1 cellular context compared by ENCODE assay signal in the genomic region with DNA sequence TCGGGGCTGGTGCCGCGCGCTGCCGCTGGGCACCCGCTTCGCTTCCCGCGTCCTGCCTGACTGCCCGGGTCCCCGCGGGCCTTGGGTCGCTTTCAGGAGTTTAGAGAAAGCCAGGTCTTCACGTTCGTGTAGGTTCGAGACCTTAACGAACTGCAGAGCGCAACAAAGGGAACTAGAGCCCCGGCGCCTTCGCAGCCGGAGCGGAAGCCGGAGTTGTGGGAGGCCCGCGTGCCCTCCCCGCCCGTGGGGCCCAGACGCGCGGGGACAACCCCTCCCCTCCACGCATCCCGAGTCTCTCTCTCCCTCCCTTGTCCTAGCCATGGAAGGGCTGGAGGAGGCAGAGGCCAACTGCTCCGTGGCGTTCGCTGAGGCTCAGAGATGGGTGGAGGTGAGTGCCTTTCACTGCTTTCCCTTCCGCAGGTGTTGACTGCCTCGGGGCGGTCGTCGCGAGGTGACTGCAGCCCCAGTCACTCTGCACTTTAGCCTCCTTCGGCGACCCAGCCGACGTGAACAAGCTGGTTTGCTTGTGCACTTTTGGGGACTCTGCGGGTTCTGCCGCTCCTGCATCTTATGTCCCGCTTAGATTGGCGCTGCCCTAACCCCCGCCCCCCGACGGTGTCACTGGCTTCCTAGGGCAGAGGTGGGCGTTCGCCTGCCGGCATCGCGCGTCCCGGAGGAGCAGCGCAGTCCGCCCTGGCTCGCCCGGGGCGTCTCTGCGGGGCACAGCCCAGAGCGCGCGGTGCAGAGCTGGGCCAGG.
TF ChIP-seq lines count a peak whose summit lies in the region.

No MANE protein-coding gene starts in this region.

TF ChIP-seq in HepG2, 621 proteins besides CTCF, POLR2A, EP300 and RAD21 (continued from another document and continues in another):
- TF ChIP-seq, protein P1, sequence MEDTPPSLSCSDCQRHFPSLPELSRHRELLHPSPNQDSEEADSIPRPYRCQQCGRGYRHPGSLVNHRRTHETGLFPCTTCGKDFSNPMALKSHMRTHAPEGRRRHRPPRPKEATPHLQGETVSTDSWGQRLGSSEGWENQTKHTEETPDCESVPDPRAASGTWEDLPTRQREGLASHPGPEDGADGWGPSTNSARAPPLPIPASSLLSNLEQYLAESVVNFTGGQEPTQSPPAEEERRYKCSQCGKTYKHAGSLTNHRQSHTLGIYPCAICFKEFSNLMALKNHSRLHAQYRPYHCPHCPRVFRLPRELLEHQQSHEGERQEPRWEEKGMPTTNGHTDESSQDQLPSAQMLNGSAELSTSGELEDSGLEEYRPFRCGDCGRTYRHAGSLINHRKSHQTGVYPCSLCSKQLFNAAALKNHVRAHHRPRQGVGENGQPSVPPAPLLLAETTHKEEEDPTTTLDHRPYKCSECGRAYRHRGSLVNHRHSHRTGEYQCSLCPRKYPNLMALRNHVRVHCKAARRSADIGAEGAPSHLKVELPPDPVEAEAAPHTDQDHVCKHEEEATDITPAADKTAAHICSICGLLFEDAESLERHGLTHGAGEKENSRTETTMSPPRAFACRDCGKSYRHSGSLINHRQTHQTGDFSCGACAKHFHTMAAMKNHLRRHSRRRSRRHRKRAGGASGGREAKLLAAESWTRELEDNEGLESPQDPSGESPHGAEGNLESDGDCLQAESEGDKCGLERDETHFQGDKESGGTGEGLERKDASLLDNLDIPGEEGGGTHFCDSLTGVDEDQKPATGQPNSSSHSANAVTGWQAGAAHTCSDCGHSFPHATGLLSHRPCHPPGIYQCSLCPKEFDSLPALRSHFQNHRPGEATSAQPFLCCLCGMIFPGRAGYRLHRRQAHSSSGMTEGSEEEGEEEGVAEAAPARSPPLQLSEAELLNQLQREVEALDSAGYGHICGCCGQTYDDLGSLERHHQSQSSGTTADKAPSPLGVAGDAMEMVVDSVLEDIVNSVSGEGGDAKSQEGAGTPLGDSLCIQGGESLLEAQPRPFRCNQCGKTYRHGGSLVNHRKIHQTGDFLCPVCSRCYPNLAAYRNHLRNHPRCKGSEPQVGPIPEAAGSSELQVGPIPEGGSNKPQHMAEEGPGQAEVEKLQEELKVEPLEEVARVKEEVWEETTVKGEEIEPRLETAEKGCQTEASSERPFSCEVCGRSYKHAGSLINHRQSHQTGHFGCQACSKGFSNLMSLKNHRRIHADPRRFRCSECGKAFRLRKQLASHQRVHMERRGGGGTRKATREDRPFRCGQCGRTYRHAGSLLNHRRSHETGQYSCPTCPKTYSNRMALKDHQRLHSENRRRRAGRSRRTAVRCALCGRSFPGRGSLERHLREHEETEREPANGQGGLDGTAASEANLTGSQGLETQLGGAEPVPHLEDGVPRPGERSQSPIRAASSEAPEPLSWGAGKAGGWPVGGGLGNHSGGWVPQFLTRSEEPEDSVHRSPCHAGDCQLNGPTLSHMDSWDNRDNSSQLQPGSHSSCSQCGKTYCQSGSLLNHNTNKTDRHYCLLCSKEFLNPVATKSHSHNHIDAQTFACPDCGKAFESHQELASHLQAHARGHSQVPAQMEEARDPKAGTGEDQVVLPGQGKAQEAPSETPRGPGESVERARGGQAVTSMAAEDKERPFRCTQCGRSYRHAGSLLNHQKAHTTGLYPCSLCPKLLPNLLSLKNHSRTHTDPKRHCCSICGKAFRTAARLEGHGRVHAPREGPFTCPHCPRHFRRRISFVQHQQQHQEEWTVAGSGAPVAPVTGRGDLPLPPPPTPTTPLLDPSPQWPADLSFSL (CRISPR knock-in tag; IDR thresholded peaks at IDR 0.05) = peak; percentile 51; the same call in 1 of the 2 replicates
- TF ChIP-seq, protein P2, sequence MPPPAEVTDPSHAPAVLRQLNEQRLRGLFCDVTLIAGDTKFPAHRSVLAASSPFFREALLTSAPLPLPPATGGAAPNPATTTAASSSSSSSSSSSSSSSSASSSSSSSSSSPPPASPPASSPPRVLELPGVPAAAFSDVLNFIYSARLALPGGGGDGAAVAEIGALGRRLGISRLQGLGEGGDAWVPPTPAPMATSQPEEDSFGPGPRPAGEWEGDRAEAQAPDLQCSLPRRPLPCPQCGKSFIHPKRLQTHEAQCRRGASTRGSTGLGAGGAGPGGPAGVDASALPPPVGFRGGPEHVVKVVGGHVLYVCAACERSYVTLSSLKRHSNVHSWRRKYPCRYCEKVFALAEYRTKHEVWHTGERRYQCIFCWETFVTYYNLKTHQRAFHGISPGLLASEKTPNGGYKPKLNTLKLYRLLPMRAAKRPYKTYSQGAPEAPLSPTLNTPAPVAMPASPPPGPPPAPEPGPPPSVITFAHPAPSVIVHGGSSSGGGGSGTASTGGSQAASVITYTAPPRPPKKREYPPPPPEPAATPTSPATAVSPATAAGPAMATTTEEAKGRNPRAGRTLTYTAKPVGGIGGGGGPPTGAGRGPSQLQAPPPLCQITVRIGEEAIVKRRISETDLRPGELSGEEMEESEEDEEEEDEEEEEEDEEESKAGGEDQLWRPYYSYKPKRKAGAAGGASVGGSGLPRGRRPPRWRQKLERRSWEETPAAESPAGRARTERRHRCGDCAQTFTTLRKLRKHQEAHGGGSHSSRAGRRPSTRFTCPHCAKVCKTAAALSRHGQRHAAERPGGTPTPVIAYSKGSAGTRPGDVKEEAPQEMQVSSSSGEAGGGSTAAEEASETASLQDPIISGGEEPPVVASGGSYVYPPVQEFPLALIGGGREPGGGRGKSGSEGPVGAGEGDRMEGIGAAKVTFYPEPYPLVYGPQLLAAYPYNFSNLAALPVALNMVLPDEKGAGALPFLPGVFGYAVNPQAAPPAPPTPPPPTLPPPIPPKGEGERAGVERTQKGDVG (CRISPR knock-in tag; IDR thresholded peaks at IDR 0.05; ENCODE audit: borderline replicate concordance) = peak; percentile 71; the same call in 1 of the 2 replicates
- 0 out of 2 replicates have a peak, but pooled peaks have one; percentile 52 for TF ChIP-seq ZNF674 (CRISPR knock-in tag; IDR thresholded peaks at IDR 0.05; ENCODE audit: low read depth)
- no peak for TF ChIP-seq MEIS1 (CRISPR knock-in tag; IDR thresholded peaks at IDR 0.05; ENCODE audit: borderline replicate concordance)
- TF ChIP-seq NFRKB (IDR thresholded peaks at IDR 0.05) = no peak
- TF ChIP-seq, protein P3, sequence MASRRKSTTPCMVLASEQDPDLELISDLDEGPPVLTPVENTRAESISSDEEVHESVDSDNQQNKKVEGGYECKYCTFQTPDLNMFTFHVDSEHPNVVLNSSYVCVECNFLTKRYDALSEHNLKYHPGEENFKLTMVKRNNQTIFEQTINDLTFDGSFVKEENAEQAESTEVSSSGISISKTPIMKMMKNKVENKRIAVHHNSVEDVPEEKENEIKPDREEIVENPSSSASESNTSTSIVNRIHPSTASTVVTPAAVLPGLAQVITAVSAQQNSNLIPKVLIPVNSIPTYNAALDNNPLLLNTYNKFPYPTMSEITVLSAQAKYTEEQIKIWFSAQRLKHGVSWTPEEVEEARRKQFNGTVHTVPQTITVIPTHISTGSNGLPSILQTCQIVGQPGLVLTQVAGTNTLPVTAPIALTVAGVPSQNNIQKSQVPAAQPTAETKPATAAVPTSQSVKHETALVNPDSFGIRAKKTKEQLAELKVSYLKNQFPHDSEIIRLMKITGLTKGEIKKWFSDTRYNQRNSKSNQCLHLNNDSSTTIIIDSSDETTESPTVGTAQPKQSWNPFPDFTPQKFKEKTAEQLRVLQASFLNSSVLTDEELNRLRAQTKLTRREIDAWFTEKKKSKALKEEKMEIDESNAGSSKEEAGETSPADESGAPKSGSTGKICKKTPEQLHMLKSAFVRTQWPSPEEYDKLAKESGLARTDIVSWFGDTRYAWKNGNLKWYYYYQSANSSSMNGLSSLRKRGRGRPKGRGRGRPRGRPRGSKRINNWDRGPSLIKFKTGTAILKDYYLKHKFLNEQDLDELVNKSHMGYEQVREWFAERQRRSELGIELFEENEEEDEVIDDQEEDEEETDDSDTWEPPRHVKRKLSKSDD (CRISPR knock-in tag; IDR thresholded peaks at IDR 0.05; ENCODE audit: low read depth) = no peak
- TF ChIP-seq, protein P4, sequence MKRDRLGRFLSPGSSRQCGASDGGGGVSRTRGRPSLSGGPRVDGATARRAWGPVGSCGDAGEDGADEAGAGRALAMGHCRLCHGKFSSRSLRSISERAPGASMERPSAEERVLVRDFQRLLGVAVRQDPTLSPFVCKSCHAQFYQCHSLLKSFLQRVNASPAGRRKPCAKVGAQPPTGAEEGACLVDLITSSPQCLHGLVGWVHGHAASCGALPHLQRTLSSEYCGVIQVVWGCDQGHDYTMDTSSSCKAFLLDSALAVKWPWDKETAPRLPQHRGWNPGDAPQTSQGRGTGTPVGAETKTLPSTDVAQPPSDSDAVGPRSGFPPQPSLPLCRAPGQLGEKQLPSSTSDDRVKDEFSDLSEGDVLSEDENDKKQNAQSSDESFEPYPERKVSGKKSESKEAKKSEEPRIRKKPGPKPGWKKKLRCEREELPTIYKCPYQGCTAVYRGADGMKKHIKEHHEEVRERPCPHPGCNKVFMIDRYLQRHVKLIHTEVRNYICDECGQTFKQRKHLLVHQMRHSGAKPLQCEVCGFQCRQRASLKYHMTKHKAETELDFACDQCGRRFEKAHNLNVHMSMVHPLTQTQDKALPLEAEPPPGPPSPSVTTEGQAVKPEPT (CRISPR knock-in tag; IDR thresholded peaks at IDR 0.05; ENCODE audit: low read depth) = no peak
- peak; percentile 44; the same call in 1 of the 2 replicates for TF ChIP-seq ZSCAN25 (CRISPR knock-in tag; IDR thresholded peaks at IDR 0.05)
- no peak for TF ChIP-seq ZNF207 (IDR thresholded peaks at IDR 0.05; ENCODE audit: borderline replicate concordance)
- TF ChIP-seq TBX2 (CRISPR knock-in tag; IDR thresholded peaks at IDR 0.05; ENCODE audit: borderline replicate concordance) = peak; percentile 75
- TF ChIP-seq ZNF781 (CRISPR knock-in tag; IDR thresholded peaks at IDR 0.05; ENCODE audit: borderline replicate concordance, not compliant biosample characterization) = peak; percentile 28
- peak; percentile 25; the same call in 1 of the 2 replicates for TF ChIP-seq BCL6 (CRISPR knock-in tag; IDR thresholded peaks at IDR 0.05)
- TF ChIP-seq ZNF317 (CRISPR knock-in tag; IDR thresholded peaks at IDR 0.05) = peak; percentile 33; the same call in 1 of the 2 replicates
- no peak for TF ChIP-seq ZBTB8A (CRISPR knock-in tag; IDR thresholded peaks at IDR 0.05; ENCODE audit: borderline replicate concordance, low read depth)
- TF ChIP-seq TOPORS (CRISPR knock-in tag; IDR thresholded peaks at IDR 0.05) = no peak
- no peak for TF ChIP-seq ZNF432 (CRISPR knock-in tag; IDR thresholded peaks at IDR 0.05; ENCODE audit: borderline replicate concordance)
- no peak; the same call in 1 of the 2 replicates for TF ChIP-seq ZNF768 (CRISPR knock-in tag; IDR thresholded peaks at IDR 0.05)
- no peak for TF ChIP-seq MED1 (CRISPR knock-in tag; IDR thresholded peaks at IDR 0.05)
- TF ChIP-seq ZNF274 (CRISPR knock-in tag; IDR thresholded peaks at IDR 0.05) = 0 out of 2 replicates have a peak, but pooled peaks have one; percentile 60
- TF ChIP-seq ZFP1 (CRISPR knock-in tag; IDR thresholded peaks at IDR 0.05) = no peak
- TF ChIP-seq FOXO1 (CRISPR knock-in tag; IDR thresholded peaks at IDR 0.05) = no peak; the same call in 1 of the 2 replicates
- TF ChIP-seq ZNF766 (CRISPR knock-in tag; IDR thresholded peaks at IDR 0.05; ENCODE audit: borderline replicate concordance) = no peak
- TF ChIP-seq, protein P5, sequence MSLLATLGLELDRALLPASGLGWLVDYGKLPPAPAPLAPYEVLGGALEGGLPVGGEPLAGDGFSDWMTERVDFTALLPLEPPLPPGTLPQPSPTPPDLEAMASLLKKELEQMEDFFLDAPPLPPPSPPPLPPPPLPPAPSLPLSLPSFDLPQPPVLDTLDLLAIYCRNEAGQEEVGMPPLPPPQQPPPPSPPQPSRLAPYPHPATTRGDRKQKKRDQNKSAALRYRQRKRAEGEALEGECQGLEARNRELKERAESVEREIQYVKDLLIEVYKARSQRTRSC (CRISPR knock-in tag; IDR thresholded peaks at IDR 0.05; ENCODE audit: low read depth) = no peak
- TF ChIP-seq, protein P6, sequence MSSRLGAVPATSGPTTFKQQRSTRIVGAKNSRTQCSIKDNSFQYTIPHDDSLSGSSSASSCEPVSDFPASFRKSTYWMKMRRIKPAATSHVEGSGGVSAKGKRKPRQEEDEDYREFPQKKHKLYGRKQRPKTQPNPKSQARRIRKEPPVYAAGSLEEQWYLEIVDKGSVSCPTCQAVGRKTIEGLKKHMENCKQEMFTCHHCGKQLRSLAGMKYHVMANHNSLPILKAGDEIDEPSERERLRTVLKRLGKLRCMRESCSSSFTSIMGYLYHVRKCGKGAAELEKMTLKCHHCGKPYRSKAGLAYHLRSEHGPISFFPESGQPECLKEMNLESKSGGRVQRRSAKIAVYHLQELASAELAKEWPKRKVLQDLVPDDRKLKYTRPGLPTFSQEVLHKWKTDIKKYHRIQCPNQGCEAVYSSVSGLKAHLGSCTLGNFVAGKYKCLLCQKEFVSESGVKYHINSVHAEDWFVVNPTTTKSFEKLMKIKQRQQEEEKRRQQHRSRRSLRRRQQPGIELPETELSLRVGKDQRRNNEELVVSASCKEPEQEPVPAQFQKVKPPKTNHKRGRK (CRISPR knock-in tag; IDR thresholded peaks at IDR 0.05) = peak; percentile 75; the same call in 1 of the 2 replicates
- TF ChIP-seq YY1 (IDR thresholded peaks at IDR 0.05; ENCODE audit: insufficient read depth, insufficient replicate concordance, low read depth, low read length) = no peak
- TF ChIP-seq, protein P7, sequence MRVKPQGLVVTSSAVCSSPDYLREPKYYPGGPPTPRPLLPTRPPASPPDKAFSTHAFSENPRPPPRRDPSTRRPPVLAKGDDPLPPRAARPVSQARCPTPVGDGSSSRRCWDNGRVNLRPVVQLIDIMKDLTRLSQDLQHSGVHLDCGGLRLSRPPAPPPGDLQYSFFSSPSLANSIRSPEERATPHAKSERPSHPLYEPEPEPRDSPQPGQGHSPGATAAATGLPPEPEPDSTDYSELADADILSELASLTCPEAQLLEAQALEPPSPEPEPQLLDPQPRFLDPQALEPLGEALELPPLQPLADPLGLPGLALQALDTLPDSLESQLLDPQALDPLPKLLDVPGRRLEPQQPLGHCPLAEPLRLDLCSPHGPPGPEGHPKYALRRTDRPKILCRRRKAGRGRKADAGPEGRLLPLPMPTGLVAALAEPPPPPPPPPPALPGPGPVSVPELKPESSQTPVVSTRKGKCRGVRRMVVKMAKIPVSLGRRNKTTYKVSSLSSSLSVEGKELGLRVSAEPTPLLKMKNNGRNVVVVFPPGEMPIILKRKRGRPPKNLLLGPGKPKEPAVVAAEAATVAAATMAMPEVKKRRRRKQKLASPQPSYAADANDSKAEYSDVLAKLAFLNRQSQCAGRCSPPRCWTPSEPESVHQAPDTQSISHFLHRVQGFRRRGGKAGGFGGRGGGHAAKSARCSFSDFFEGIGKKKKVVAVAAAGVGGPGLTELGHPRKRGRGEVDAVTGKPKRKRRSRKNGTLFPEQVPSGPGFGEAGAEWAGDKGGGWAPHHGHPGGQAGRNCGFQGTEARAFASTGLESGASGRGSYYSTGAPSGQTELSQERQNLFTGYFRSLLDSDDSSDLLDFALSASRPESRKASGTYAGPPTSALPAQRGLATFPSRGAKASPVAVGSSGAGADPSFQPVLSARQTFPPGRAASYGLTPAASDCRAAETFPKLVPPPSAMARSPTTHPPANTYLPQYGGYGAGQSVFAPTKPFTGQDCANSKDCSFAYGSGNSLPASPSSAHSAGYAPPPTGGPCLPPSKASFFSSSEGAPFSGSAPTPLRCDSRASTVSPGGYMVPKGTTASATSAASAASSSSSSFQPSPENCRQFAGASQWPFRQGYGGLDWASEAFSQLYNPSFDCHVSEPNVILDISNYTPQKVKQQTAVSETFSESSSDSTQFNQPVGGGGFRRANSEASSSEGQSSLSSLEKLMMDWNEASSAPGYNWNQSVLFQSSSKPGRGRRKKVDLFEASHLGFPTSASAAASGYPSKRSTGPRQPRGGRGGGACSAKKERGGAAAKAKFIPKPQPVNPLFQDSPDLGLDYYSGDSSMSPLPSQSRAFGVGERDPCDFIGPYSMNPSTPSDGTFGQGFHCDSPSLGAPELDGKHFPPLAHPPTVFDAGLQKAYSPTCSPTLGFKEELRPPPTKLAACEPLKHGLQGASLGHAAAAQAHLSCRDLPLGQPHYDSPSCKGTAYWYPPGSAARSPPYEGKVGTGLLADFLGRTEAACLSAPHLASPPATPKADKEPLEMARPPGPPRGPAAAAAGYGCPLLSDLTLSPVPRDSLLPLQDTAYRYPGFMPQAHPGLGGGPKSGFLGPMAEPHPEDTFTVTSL (CRISPR knock-in tag; IDR thresholded peaks at IDR 0.05; ENCODE audit: borderline replicate concordance) = peak; percentile 59; the same call in 1 of the 2 replicates
